ENCODE assay signal across 23 cellular contexts in genomic region chr17:9684955-9685621, GRCh38. TPM values are rescaled to one million over a fixed set of nuclear protein-coding genes. Genes with fewer than 3 reads are reported as not detected.
DNase-seq lines count a peak whose midpoint lies in the region; ATAC-seq and TF ChIP-seq lines count a peak whose summit lies in the region.
"Had no signal": no experiment of that assay in that cellular context is flagged by ENCODE, and none has a peak within 500 bp of the region (broad histone marks: within the 10 kb centered on the region; RNA-seq: fewer than 3 reads in every experiment).

No MANE protein-coding gene starts in this region.

- DNase-seq in EL, result peak; percentile 7
- peak; percentile 44 for DNase-seq in NCI-H2196 (lab: John Stamatoyannopoulos, UW; ENCODE audit: unreplicated experiment)
- peak; percentile 36 for DNase-seq in astrocyte of the spinal cord (ENCODE audit: low read depth, low spot score)
- peak; percentile 61 for DNase-seq in left lobe of liver (ENCODE audit: low spot score)
- no peak for DNase-seq in T-helper 17 cell
- no peak for DNase-seq in activated CD4-positive, alpha-beta T cell treated with anti-CD3 and anti-CD28 coated beads, Interleukin-2, amount 50 U/mL, for 4 hours
- DNase-seq: activated CD4-positive, alpha-beta T cell treated with anti-CD3 and anti-CD28 coated beads, Interleukin-2, amount 50 U/mL, for 48 hours; CD4-positive, CD25-positive, alpha-beta regulatory T cell; DMS 273 treated with DMSO at 0.1 percent for 48 hours; GDM1; midbrain; NCI-H1092; NCI-H2029 treated with DMSO at 0.1 percent for 48 hours; NCI-H510A; nephron progenitor cell; stimulated activated naive CD4-positive, alpha-beta T cell treated with Interleukin-2 at 50 U/mL for 16 hours; T-helper 2 cell had no signal

- no peaks in the 10 kb centered on the region for H3K4me1 Mint-ChIP-seq in T-helper 17 cell
- H3K4me1 Mint-ChIP-seq: CD4-positive, CD25-positive, alpha-beta regulatory T cell; nephron progenitor cell had no signal

- ATAC-seq in left lobe of liver (peak; percentile 87), HG02840 (IDR thresholded peaks at IDR 0.05; ENCODE audit: low FRiP score, unreplicated experiment) (no peak), T-helper 17 cell (no peak), HG02763 (IDR thresholded peaks at IDR 0.05; ENCODE audit: unreplicated experiment) (no peak)

- no peak overlapping the region for H3K27ac Mint-ChIP-seq in T-helper 17 cell
- H3K27ac Mint-ChIP-seq: CD4-positive, CD25-positive, alpha-beta regulatory T cell; nephron progenitor cell; progenitor cell of endocrine pancreas had no signal

- H3K4me3 ChIP-seq in astrocyte of the spinal cord (ENCODE audit: low read depth, low read length), result no peak overlapping the region
- H3K4me3 ChIP-seq: esophagus muscularis mucosa, SJSA1, tibial nerve had no signal

- no peaks in the 10 kb centered on the region for H3K9me3 ChIP-seq in T-helper 17 cell (ENCODE audit: control insufficient read depth, low read length, poor library complexity, severe bottlenecking)

- no peaks in the 10 kb centered on the region for H3K27me3 Mint-ChIP-seq in T-helper 17 cell
- H3K27me3 Mint-ChIP-seq: progenitor cell of endocrine pancreas had no signal

- TF ChIP-seq CTCF in astrocyte of the spinal cord (IDR thresholded peaks at IDR 0.05; ENCODE audit: low read depth, low read length), result no peak

- no peaks in the 10 kb centered on the region for H3K36me3 Mint-ChIP-seq in T-helper 17 cell (ENCODE audit: low read depth)
- H3K36me3 Mint-ChIP-seq: CD4-positive, CD25-positive, alpha-beta regulatory T cell had no signal

- no peak overlapping the region for H3K4me3 Mint-ChIP-seq in T-helper 17 cell
- H3K4me3 Mint-ChIP-seq: CD4-positive, CD25-positive, alpha-beta regulatory T cell; nephron progenitor cell had no signal

- in situ Hi-C loops in astrocyte of the spinal cord (cut with HindIII; ENCODE audit: low sequenced_read_pairs), result no loop called here

RNA-seq across cellular contexts. Expression of gene USP43, which starts 39.8 kb away (rescaled TPM):
- total RNA-seq in left lobe of liver (11.8 TPM), T-helper 17 cell (under 1 TPM; 0.29 to 0.45 TPM)
- total RNA-seq: CD4-positive, CD25-positive, alpha-beta regulatory T cell had no signal

Comparison
In these comparisons a context has a peak if more than half of its experiments do, and no peak if none do; other contexts are left out.
1. DNase-seq: peak in EL (single experiment), NCI-H2196 (single experiment), astrocyte of the spinal cord (single experiment) and left lobe of liver (single experiment); none in T-helper 17 cell (0 of 3) and activated CD4-positive, alpha-beta T cell treated with anti-CD3 and anti-CD28 coated beads, Interleukin-2, amount 50 U/mL, for 4 hours (0 of 2).